Comparison of ENCODE assay signal across 8 cellular contexts in genomic region chr15:40844543-40844981, GRCh38. TPM values are rescaled to one million over a fixed set of nuclear protein-coding genes. Genes with fewer than 3 reads are reported as not detected.
DNase-seq lines count a peak whose midpoint lies in the region; ATAC-seq and TF ChIP-seq lines count a peak whose summit lies in the region.

No MANE protein-coding gene starts in this region.

- H3K36me3 ChIP-seq in left ventricle myocardium inferior = no peaks in the 10 kb centered on the region

- CTCF ChIA-PET in Calu3 (lab: Charles Lee) = interaction anchor here (1.2 to 1.5 kb wide), 2 partner anchors 14 to 48 kb away, joined by 3 to 5 read pairs; no protein-coding TSS in a partner anchor

- no peaks in the 10 kb centered on the region for H3K9me3 Mint-ChIP-seq in Calu3 (ENCODE audit: low read depth, unreplicated experiment)

- H3K9me3 ChIP-seq in left ventricle myocardium inferior (replicated peaks) = no peaks in the 10 kb centered on the region

- H3K27me3 Mint-ChIP-seq in Calu3 (ENCODE audit: unreplicated experiment) = no peaks in the 10 kb centered on the region

- BruUV-seq in Calu3 (replicated peaks; lab: Mats Ljungman, UMichigan) = TSS peak; percentile 44

- intact Hi-C loops in Calu3 (cut with micrococcal nuclease; ENCODE audit: unreplicated experiment) (no loop called here), left ventricle myocardium inferior (cut with micrococcal nuclease) (no loop called here)

- peak overlapping the region; percentile 60 for H3K27ac Mint-ChIP-seq in Calu3 (ENCODE audit: unreplicated experiment)

- peaks cover 18% of the 10 kb centered on the region for H3K4me1 ChIP-seq in left ventricle myocardium inferior

- peak overlapping the region; percentile 79 for H3K4me3 Mint-ChIP-seq in Calu3 (ENCODE audit: low read depth, unreplicated experiment)

- peaks cover 10% of the 10 kb centered on the region for H3K4me1 Mint-ChIP-seq in Calu3 (ENCODE audit: low read depth, unreplicated experiment)

- H3K36me3 Mint-ChIP-seq in Calu3 (ENCODE audit: insufficient read depth, unreplicated experiment) = peaks cover 41% of the 10 kb centered on the region

- no peak for DNase-seq in Calu3
- peak; percentile 4 to 73 for DNase-seq in NCI-H526 (lab: John Stamatoyannopoulos, UW)
- DNase-seq in activated effector memory CD4-positive, alpha-beta T cell treated with anti-CD3 and anti-CD28 coated beads, Interleukin-2, amount 50 U/mL, for 16 hours = peak; percentile 73
- peak; percentile 26 for DNase-seq in left ventricle myocardium inferior
- no peak for DNase-seq in NCI-H2107 treated with DMSO at 0.1 percent for 48 hours (lab: John Stamatoyannopoulos, UW; ENCODE audit: unreplicated experiment)
- DNase-seq in glomerular visceral epithelial cell (ENCODE audit: extremely low spot score) = no peak

- no peak for ATAC-seq in HG03045 (IDR thresholded peaks at IDR 0.05; ENCODE audit: unreplicated experiment)

- peaks cover 53% of the 10 kb centered on the region for H3K27me3 ChIP-seq in left ventricle myocardium inferior (ENCODE audit: low read depth)

- peak overlapping the region; percentile 68 for H3K4me3 ChIP-seq in left ventricle myocardium inferior
- peak overlapping the region; percentile 45 to 79 (median 69) for H3K4me3 ChIP-seq in skin epidermis

- H3K27ac ChIP-seq in left ventricle myocardium inferior (replicated peaks) (no peak overlapping the region), skin epidermis (peak overlapping the region; percentile 52 to 94 (median 87))

- TF ChIP-seq CTCF in Calu3 (IDR thresholded peaks at IDR 0.05; ENCODE audit: unreplicated experiment) = no peak
- no peak for TF ChIP-seq CTCF in left ventricle myocardium inferior (IDR thresholded peaks at IDR 0.05; ENCODE audit: borderline replicate concordance)

RNA-seq across cellular contexts. Expression of gene SPINT1, which starts 0.7 kb away (rescaled TPM):
- total RNA-seq in Calu3 (2022) = 93.7 and 98.4 TPM in 2 replicates
- 0.55 TPM for total RNA-seq in left ventricle myocardium inferior

RNA-seq across cellular contexts. Expression of gene PPP1R14D, which starts 16.1 kb away (rescaled TPM):
- total RNA-seq in Calu3 (2022) = 0.51 and 1.7 TPM in 2 replicates
- total RNA-seq in left ventricle myocardium inferior = not detected

RNA-seq across cellular contexts. Expression of gene RHOV, which starts 29.5 kb away (rescaled TPM):
- total RNA-seq in Calu3 (2022) (4.2 and 4.9 TPM in 2 replicates), left ventricle myocardium inferior (not detected)

RNA-seq across cellular contexts. Expression of gene DNAJC17, which starts 37.3 kb away (rescaled TPM):
- total RNA-seq in Calu3 (2022) (15.2 and 17.4 TPM in 2 replicates), left ventricle myocardium inferior (16.0 TPM)

RNA-seq across cellular contexts. Expression of gene ZFYVE19, which starts 37.7 kb away (rescaled TPM):
- 13.9 and 14.9 TPM in 2 replicates for total RNA-seq in Calu3 (2022)
- total RNA-seq in left ventricle myocardium inferior = 24.7 TPM

Comparison
In these comparisons a context has a peak if more than half of its experiments do, and no peak if none do; other contexts are left out.
1. DNase-seq: peak in NCI-H526 (2 of 2), activated effector memory CD4-positive, alpha-beta T cell treated with anti-CD3 and anti-CD28 coated beads, Interleukin-2, amount 50 U/mL, for 16 hours (single experiment) and left ventricle myocardium inferior (single experiment); none in Calu3 (single experiment), NCI-H2107 treated with DMSO at 0.1 percent for 48 hours (single experiment) and glomerular visceral epithelial cell (single experiment).
2. RNA of gene SPINT1, which starts 0.7 kb away (total RNA-seq): 93.7 to 98.4 TPM in Calu3; 0.55 TPM in left ventricle myocardium inferior (single experiment); every median in the first group is over 10 times any median in the second.